14 cellular contexts compared by ENCODE assay signal in the genomic region with DNA sequence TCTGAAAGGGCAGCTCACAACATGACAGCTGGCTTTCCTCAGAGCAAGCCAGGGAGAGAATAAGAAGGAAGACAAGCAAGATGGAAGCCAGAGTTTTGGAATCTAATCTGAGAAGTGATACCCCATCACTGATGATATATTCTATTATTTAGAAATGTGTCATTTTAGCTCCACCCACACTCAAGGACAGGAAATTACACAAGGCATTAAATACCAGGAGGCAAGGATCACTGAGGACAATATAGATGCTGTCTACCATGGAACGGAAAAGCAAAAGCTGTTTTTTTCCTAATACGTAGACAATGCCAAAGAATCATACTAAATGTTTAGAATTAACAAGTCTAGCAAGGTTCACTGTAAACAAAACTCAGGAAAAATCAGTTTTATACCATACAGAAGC.
DNase-seq lines count a peak whose midpoint lies in the region; ATAC-seq and TF ChIP-seq lines count a peak whose summit lies in the region.
"Had no signal": no experiment of that assay in that cellular context is flagged by ENCODE, and none has a peak within 500 bp of the region (broad histone marks: within the 10 kb centered on the region; RNA-seq: fewer than 3 reads in every experiment).

No MANE protein-coding gene starts in this region.

- H3K14ac ChIP-seq in mesenchymal stem cell (ENCODE audit: low read length in 2 of 2), result no peak overlapping the region

- no peak overlapping the region for H2BK15ac ChIP-seq in mesenchymal stem cell (ENCODE audit: low read depth, poor library complexity, severe bottlenecking)

- WGBS in mesenchymal stem cell, result 59% methylated on average over 2 of the region's 2 CpGs

- H3K36me3 ChIP-seq in ascending aorta (no peaks in the 10 kb centered on the region), fibroblast of lung (ENCODE audit: control insufficient read depth, insufficient read depth, low read length) (no peaks in the 10 kb centered on the region), mesenchymal stem cell (ENCODE audit: control insufficient read depth in 1 of 2, insufficient read depth in 2 of 2, low read depth in 1 of 2, low read length in 2 of 2) (no peaks in the 10 kb centered on the region)

- no peaks in the 10 kb centered on the region for H4K20me1 ChIP-seq in fibroblast of lung (ENCODE audit: control insufficient read depth, extremely low read depth, insufficient read depth, low read length)
- H4K20me1 ChIP-seq: BLaER1 treated with 17β-estradiol and CSF1 and Interleukin-3, amounts not matched to agents 10 nM and 100 nM had no signal

- no peak overlapping the region for H4K91ac ChIP-seq in mesenchymal stem cell (ENCODE audit: low read length)

- H3K4ac ChIP-seq in mesenchymal stem cell (ENCODE audit: low read depth in 1 of 2, low read length in 2 of 2), result no peak overlapping the region

- H2BK12ac ChIP-seq in mesenchymal stem cell (ENCODE audit: low read length in 2 of 2), result no peak overlapping the region

- H3K27me3 ChIP-seq in ascending aorta (no peaks in the 10 kb centered on the region), fibroblast of lung (ENCODE audit: control insufficient read depth, insufficient read depth, low read length) (no peaks in the 10 kb centered on the region), mesenchymal stem cell (ENCODE audit: control insufficient read depth in 1 of 2, insufficient read depth in 1 of 2, low read length in 2 of 2) (no peaks in the 10 kb centered on the region)
- H3K27me3 ChIP-seq: BLaER1 treated with 17β-estradiol and CSF1 and Interleukin-3, amounts not matched to agents 10 nM and 100 nM had no signal

- H2AFZ ChIP-seq in fibroblast of lung (ENCODE audit: low read length), result peak overlapping the region; percentile 55
- H2AFZ ChIP-seq in mesenchymal stem cell (ENCODE audit: low read depth, low read length), result no peak overlapping the region
- H2AFZ ChIP-seq: GM23338 had no signal

- intact Hi-C loops in ascending aorta (cut with DNase I), result no loop called here

- H3K4me1 ChIP-seq in ascending aorta (peaks cover 2 to 9% of the 10 kb centered on the region in 2 donors), fibroblast of lung (ENCODE audit: control insufficient read depth, extremely low read depth, insufficient read depth, low read length) (no peaks in the 10 kb centered on the region), mesenchymal stem cell (ENCODE audit: control insufficient read depth, insufficient read depth, low read depth, low read length) (no peaks in the 10 kb centered on the region)
- H3K4me1 ChIP-seq: A549 had no signal

- no peak overlapping the region for H3K18ac ChIP-seq in mesenchymal stem cell (ENCODE audit: low read depth in 1 of 2, low read length in 2 of 2)

- no peak overlapping the region for H2BK120ac ChIP-seq in mesenchymal stem cell (ENCODE audit: low read depth, low read length)

- H4K8ac ChIP-seq in mesenchymal stem cell (ENCODE audit: low read length), result no peak overlapping the region

- H3K9ac ChIP-seq in fibroblast of lung (ENCODE audit: insufficient read depth, low read length) (no peak overlapping the region), mesenchymal stem cell (ENCODE audit: low read length) (no peak overlapping the region)
- H3K9ac ChIP-seq: BLaER1 treated with 17β-estradiol and CSF1 and Interleukin-3, amounts not matched to agents 10 nM and 100 nM had no signal

- H3K4me3 ChIP-seq in ascending aorta, result no peak overlapping the region
- H3K4me3 ChIP-seq in fibroblast of lung (replicated peaks in 1 of 4; ENCODE audit: control extremely low read depth in 1 of 4, insufficient read depth in 1 of 4, low read depth in 3 of 4, low read length in 4 of 4), result no peak overlapping the region
- H3K4me3 ChIP-seq in mesenchymal stem cell (ENCODE audit: insufficient read depth in 1 of 2, low read depth in 1 of 2, low read length in 2 of 2), result no peak overlapping the region
- H3K4me3 ChIP-seq: A549; BLaER1 treated with 17β-estradiol and CSF1 and Interleukin-3, amounts not matched to agents 10 nM and 100 nM; GM23338 had no signal

- DNase-seq in ascending aorta (ENCODE audit: low spot score in 2 of 2) (no peak), fibroblast of lung (ENCODE audit: low read depth in 2 of 2) (peak in 1 of 2 donors; percentile 32), mesenchymal stem cell (peak; percentile 53), NCI-H345 (lab: John Stamatoyannopoulos, UW) (no peak), T1000 (lab: John Stamatoyannopoulos, UW) (no peak), AML-193 (lab: John Stamatoyannopoulos, UW) (no peak)
- DNase-seq: Calu3; CD4-positive, alpha-beta T cell; DMS 273 treated with DMSO at 0.1 percent for 48 hours; H7 had no signal

- no peak overlapping the region for H2BK5ac ChIP-seq in mesenchymal stem cell (ENCODE audit: low read depth, low read length, poor library complexity, severe bottlenecking)

- ATAC-seq in HG02938 (IDR thresholded peaks at IDR 0.05; ENCODE audit: unreplicated experiment), result no peak
- ATAC-seq: A549, GM23338 had no signal

- H3K4me2 ChIP-seq in fibroblast of lung (ENCODE audit: extremely low read depth, insufficient read depth, low read length) (no peak overlapping the region), mesenchymal stem cell (ENCODE audit: low read length, poor library complexity, severe bottlenecking) (no peak overlapping the region)
- H3K4me2 ChIP-seq: A549; BLaER1 treated with 17β-estradiol and CSF1 and Interleukin-3, amounts not matched to agents 10 nM and 100 nM; GM23338 had no signal

- peaks cover 2% of the 10 kb centered on the region for H3K79me1 ChIP-seq in mesenchymal stem cell (replicated peaks; ENCODE audit: low read length, poor library complexity, severe bottlenecking)

- no peak overlapping the region for H2AK5ac ChIP-seq in mesenchymal stem cell (ENCODE audit: low read length, severe bottlenecking)

- H3K23ac ChIP-seq in mesenchymal stem cell (ENCODE audit: low read length in 2 of 2), result no peak overlapping the region

- H3K9me3 ChIP-seq in ascending aorta (peaks cover 7 to 14% of the 10 kb centered on the region in 2 donors), fibroblast of lung (ENCODE audit: control insufficient read depth, insufficient read depth, low read depth, low read length) (no peaks in the 10 kb centered on the region), mesenchymal stem cell (ENCODE audit: control insufficient read depth, low read length) (no peaks in the 10 kb centered on the region)
- H3K9me3 ChIP-seq: A549 had no signal

- H3K27ac ChIP-seq in ascending aorta (peak overlapping the region; percentile 35 to 43), fibroblast of lung (ENCODE audit: insufficient read depth, low read length) (no peak overlapping the region), mesenchymal stem cell (ENCODE audit: low read length, poor library complexity, severe bottlenecking) (no peak overlapping the region)
- H3K27ac ChIP-seq: A549; BLaER1 treated with 17β-estradiol and CSF1 and Interleukin-3, amounts not matched to agents 10 nM and 100 nM had no signal

- H3K79me2 ChIP-seq in fibroblast of lung (ENCODE audit: control insufficient read depth, insufficient read depth, low read length), result no peaks in the 10 kb centered on the region

- no peak for TF ChIP-seq CTCF in ascending aorta (IDR thresholded peaks at IDR 0.05)
- TF ChIP-seq CTCF in fibroblast of lung (conservative IDR thresholded peaks at IDR 0.05 in 1 of 2, IDR thresholded peaks at IDR 0.05 in 1 of 2; ENCODE audit: low read depth in 1 of 2, low read length in 2 of 2), result no peak

Comparison
In these comparisons a context has a peak if more than half of its experiments do, and no peak if none do; other contexts are left out.
1. H3K27ac ChIP-seq: peak in ascending aorta (2 of 2); none in fibroblast of lung (single experiment) and mesenchymal stem cell (single experiment).